In the genomic region with DNA sequence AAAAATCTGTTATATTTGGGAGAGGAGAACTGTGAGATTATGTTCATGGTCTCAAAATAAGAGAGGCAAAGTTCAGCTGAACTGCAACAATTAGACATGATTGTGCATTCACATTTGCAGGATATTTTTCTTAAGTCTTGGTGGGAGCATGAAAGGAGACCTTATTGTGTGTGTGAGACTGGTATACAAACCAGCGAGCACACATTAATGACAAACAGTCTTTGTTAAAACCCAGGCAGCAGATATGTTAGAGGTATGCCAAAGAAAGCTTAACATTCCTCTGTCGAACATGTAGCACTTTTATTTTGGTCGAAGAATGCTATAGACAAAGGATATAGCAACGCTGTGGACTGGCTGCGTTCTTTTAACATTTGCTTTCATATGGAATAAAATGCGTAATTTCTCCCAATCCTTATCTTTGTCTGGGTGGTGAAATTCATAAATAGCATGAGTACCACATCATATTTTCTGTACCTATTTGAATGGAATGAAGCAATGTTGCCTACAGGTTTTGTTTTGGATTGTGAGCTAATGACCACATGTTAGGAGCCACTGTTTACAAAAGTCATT, we compare ENCODE assay signal across 16 cellular contexts.
DNase-seq lines count a peak whose midpoint lies in the region; ATAC-seq and TF ChIP-seq lines count a peak whose summit lies in the region.
"Had no signal": no experiment of that assay in that cellular context is flagged by ENCODE, and none has a peak within 500 bp of the region (broad histone marks: within the 10 kb centered on the region; RNA-seq: fewer than 3 reads in every experiment).

No MANE protein-coding gene starts in this region.

- H3K27ac Mint-ChIP-seq in brain (peak overlapping the region in 4 of 5 experiments; percentile 39 to 78 (median 72)), nephron (peak overlapping the region in 2 of 3 experiments; percentile 18 to 79)
- H3K27ac Mint-ChIP-seq in stimulated activated naive CD8-positive, alpha-beta T cell treated with anti-CD3 and anti-CD28 coated beads, Interleukin-15, amount 100 ng/mL, for 72 hours: no peak overlapping the region
- H3K27ac Mint-ChIP-seq: IgD-negative memory B cell had no signal

- ATAC-seq in stimulated activated naive CD8-positive, alpha-beta T cell treated with anti-CD3 and anti-CD28 coated beads, Interleukin-15, amount 100 ng/mL, for 72 hours: no peak

- H3K9me3 Mint-ChIP-seq in brain (peaks cover 0 to 9% (median 2%) of the 10 kb centered on the region in 5 experiments), nephron (no peaks in the 10 kb centered on the region)
- H3K9me3 Mint-ChIP-seq in stimulated activated naive CD8-positive, alpha-beta T cell treated with anti-CD3 and anti-CD28 coated beads, Interleukin-15, amount 100 ng/mL, for 72 hours: peaks cover 0 to 12% of the 10 kb centered on the region in 2 donors

- H3K9me3 ChIP-seq in OCI-LY3 (ENCODE audit: insufficient read depth, low read length): peaks cover 3% of the 10 kb centered on the region; the same call in 1 of the 2 replicates
- H3K9me3 ChIP-seq: BE2C, MG63 had no signal

- peak overlapping the region; percentile 9; the same call in 1 of the 2 replicates for H2AFZ ChIP-seq in OCI-LY3 (ENCODE audit: low read depth, low read length)
- H2AFZ ChIP-seq: GM23248 had no signal

- H3K36me3 ChIP-seq in OCI-LY3 (replicated peaks; ENCODE audit: low read depth, low read length): peaks cover 4% of the 10 kb centered on the region
- H3K36me3 ChIP-seq: BE2C, MG63 had no signal

- H3K27ac ChIP-seq in 22Rv1 (no peak overlapping the region), OCI-LY3 (ENCODE audit: low read length) (peak overlapping the region; percentile 98)
- H3K27ac ChIP-seq: GM23248 had no signal

- no peaks in the 10 kb centered on the region for H4K20me1 ChIP-seq in OCI-LY3 (ENCODE audit: insufficient read depth, low read length)

- peaks cover 30% of the 10 kb centered on the region for H3K4me1 Mint-ChIP-seq in brain
- peaks cover 42% of the 10 kb centered on the region for H3K4me1 Mint-ChIP-seq in nephron
- peaks cover 55% of the 10 kb centered on the region for H3K4me1 Mint-ChIP-seq in stimulated activated naive CD8-positive, alpha-beta T cell treated with anti-CD3 and anti-CD28 coated beads, Interleukin-15, amount 100 ng/mL, for 72 hours

- H3K4me3 ChIP-seq in OCI-LY3 (ENCODE audit: low read length): no peak overlapping the region
- H3K4me3 ChIP-seq: GM23248, MG63 had no signal

- TF ChIP-seq CTCF in 22Rv1 (IDR thresholded peaks at IDR 0.05): peak; percentile 38
- no peak for TF ChIP-seq CTCF in OCI-LY3 (IDR thresholded peaks at IDR 0.05; ENCODE audit: low read depth, low read length)
- no peak for TF ChIP-seq CTCF in brain (conservative IDR thresholded peaks at IDR 0.05)
- TF ChIP-seq CTCF in nephron (IDR thresholded peaks at IDR 0.05; ENCODE audit: unreplicated experiment in 3 of 3): no peak

- H3K4me1 ChIP-seq in OCI-LY3 (ENCODE audit: low read length): peaks cover 91% of the 10 kb centered on the region

- no peaks in the 10 kb centered on the region for H3K27me3 Mint-ChIP-seq in brain
- no peaks in the 10 kb centered on the region for H3K27me3 Mint-ChIP-seq in nephron (ENCODE audit: low read depth)
- peaks cover 7% of the 10 kb centered on the region for H3K27me3 Mint-ChIP-seq in stimulated activated naive CD8-positive, alpha-beta T cell treated with anti-CD3 and anti-CD28 coated beads, Interleukin-15, amount 100 ng/mL, for 72 hours
- H3K27me3 Mint-ChIP-seq: CD4-positive, alpha-beta memory T cell had no signal

- H3K36me3 Mint-ChIP-seq in brain (no peaks in the 10 kb centered on the region), nephron (ENCODE audit: low read depth) (no peaks in the 10 kb centered on the region)
- H3K36me3 Mint-ChIP-seq: CD4-positive, alpha-beta memory T cell had no signal

- peak overlapping the region; percentile 93 for H3K9ac ChIP-seq in OCI-LY3 (ENCODE audit: low read length)
- H3K9ac ChIP-seq: GM23248 had no signal

- no peaks in the 10 kb centered on the region for H3K79me2 ChIP-seq in OCI-LY3 (ENCODE audit: low read length)

- H3K4me2 ChIP-seq in OCI-LY3 (ENCODE audit: low read length): peak overlapping the region; percentile 19

- DNase-seq in activated CD4-positive, alpha-beta T cell treated with anti-CD3 and anti-CD28 coated beads, Interleukin-2, amount 50 U/mL, for 4 hours: no peak
- no peak for DNase-seq in NCI-H1436 treated with DMSO at 0.1 percent for 48 hours (lab: John Stamatoyannopoulos, UW)
- no peak for DNase-seq in stimulated activated naive CD8-positive, alpha-beta T cell treated with anti-CD3 and anti-CD28 coated beads, Interleukin-15, amount 100 ng/mL, for 72 hours
- DNase-seq in cerebellar cortex (ENCODE audit: low spot score): no peak
- DNase-seq: CD4-positive, alpha-beta memory T cell; NCI-H1048; NK-92 treated with Interleukin-12 subunit alpha and Interleukin-12 subunit beta, amount 100 ng/mL, for 24 hours; SIG-M5 had no signal

- H3K4me3 Mint-ChIP-seq in brain (no peak overlapping the region), nephron (no peak overlapping the region)
- H3K4me3 Mint-ChIP-seq in stimulated activated naive CD8-positive, alpha-beta T cell treated with anti-CD3 and anti-CD28 coated beads, Interleukin-15, amount 100 ng/mL, for 72 hours: no peak overlapping the region
- H3K4me3 Mint-ChIP-seq: CD4-positive, alpha-beta memory T cell; IgD-negative memory B cell had no signal

- no peaks in the 10 kb centered on the region for H3K27me3 ChIP-seq in OCI-LY3 (ENCODE audit: low read depth, low read length)
- H3K27me3 ChIP-seq: BE2C, MG63 had no signal

Comparison
In these comparisons a context has a peak if more than half of its experiments do, and no peak if none do; other contexts are left out.
1. H3K27ac Mint-ChIP-seq: peak in brain (4 of 5) and nephron (2 of 3); none in stimulated activated naive CD8-positive, alpha-beta T cell treated with anti-CD3 and anti-CD28 coated beads, Interleukin-15, amount 100 ng/mL, for 72 hours (0 of 2).